In genomic region chr2:74390601-74391000, GRCh38 we compare ENCODE assay signal across 8 cellular contexts. TPM values are rescaled to one million over a fixed set of nuclear protein-coding genes. Genes with fewer than 3 reads are reported as not detected.
DNase-seq lines count a peak whose midpoint lies in the region; ATAC-seq and TF ChIP-seq lines count a peak whose summit lies in the region.

No MANE protein-coding gene starts in this region.

- no peaks in the 10 kb centered on the region for H3K9me3 ChIP-seq in ES-I3 (ENCODE audit: control insufficient read depth, insufficient read depth, low read length)
- H3K9me3 ChIP-seq in NT2/D1 (ENCODE audit: insufficient read depth, low read length): no peaks in the 10 kb centered on the region
- no peaks in the 10 kb centered on the region for H3K9me3 ChIP-seq in esophagus muscularis mucosa
- no peaks in the 10 kb centered on the region for H3K9me3 ChIP-seq in prostate gland

- H3K9ac ChIP-seq in ES-I3 (ENCODE audit: low read depth, low read length): peak overlapping the region; percentile 94; the same call in 1 of the 2 replicates
- no peak overlapping the region for H3K9ac ChIP-seq in NT2/D1 (ENCODE audit: insufficient read length, low read depth)

- intact Hi-C loops in esophagus muscularis mucosa (cut with DNase I): loop anchor here (10.0 kb wide), 2 partner anchors 56 to 136 kb away; no protein-coding TSS in a partner anchor
- intact Hi-C loops in prostate gland (cut with DNase I): no loop called here
- intact Hi-C loops in posterior cingulate gyrus (cut with DNase I): no loop called here

- no peak for TF ChIP-seq EP300 in esophagus muscularis mucosa (IDR thresholded peaks at IDR 0.05)

- 0 out of 2 replicates have a peak, but pooled peaks cover 2% of the 10 kb centered on the region for H3K36me3 ChIP-seq in ES-I3 (ENCODE audit: insufficient read depth, low read length)
- peaks cover 23% of the 10 kb centered on the region for H3K36me3 ChIP-seq in NT2/D1 (ENCODE audit: insufficient read depth, insufficient read length, low read length)
- no peaks in the 10 kb centered on the region for H3K36me3 ChIP-seq in esophagus muscularis mucosa
- H3K36me3 ChIP-seq in prostate gland: no peaks in the 10 kb centered on the region

- no peaks in the 10 kb centered on the region for H3K27me3 ChIP-seq in NT2/D1 (ENCODE audit: insufficient read depth, insufficient read length)
- no peaks in the 10 kb centered on the region for H3K27me3 ChIP-seq in esophagus muscularis mucosa
- no peaks in the 10 kb centered on the region for H3K27me3 ChIP-seq in prostate gland (replicated peaks; ENCODE audit: insufficient read depth)

- ATAC-seq in GM18502 (IDR thresholded peaks at IDR 0.05; ENCODE audit: poor library complexity, unreplicated experiment) (no peak), HG02884 (IDR thresholded peaks at IDR 0.05; ENCODE audit: unreplicated experiment) (no peak)

- TF ChIP-seq CTCF in esophagus muscularis mucosa (IDR thresholded peaks at IDR 0.05): no peak
- no peak for TF ChIP-seq CTCF in prostate gland (IDR thresholded peaks at IDR 0.05)

- DNase-seq in NT2/D1 (ENCODE audit: low read depth, low spot score) (no peak), esophagus muscularis mucosa (ENCODE audit: extremely low spot score) (no peak), prostate gland (ENCODE audit: low spot score) (no peak), NCI-H2171 (lab: John Stamatoyannopoulos, UW) (no peak), posterior cingulate gyrus (no peak)

- peak overlapping the region; percentile 87 for H3K4me3 ChIP-seq in NT2/D1 (ENCODE audit: insufficient read length, low read depth)
- H3K4me3 ChIP-seq in esophagus muscularis mucosa: peak overlapping the region; percentile 70 to 94 (median 84)
- H3K4me3 ChIP-seq in prostate gland: peak overlapping the region; percentile 87 to 90

- TF ChIP-seq POLR2A in esophagus muscularis mucosa (IDR thresholded peaks at IDR 0.05; ENCODE audit: low read depth): no peak
- TF ChIP-seq POLR2A in prostate gland (IDR thresholded peaks at IDR 0.05): no peak

- WGBS in esophagus muscularis mucosa: 64% methylated on average over 5 of the region's 5 CpGs
- WGBS in prostate gland: 37% methylated on average over 5 of the region's 5 CpGs

- H3K27ac ChIP-seq in esophagus muscularis mucosa (replicated peaks in 1 of 4) (peak overlapping the region in 1 of 4 donors; percentile 88), prostate gland (no peak overlapping the region)

- H3K4me1 ChIP-seq in ES-I3 (ENCODE audit: insufficient read depth, low read length) (0 out of 2 replicates have a peak, but pooled peaks cover 7% of the 10 kb centered on the region), NT2/D1 (ENCODE audit: insufficient read depth, insufficient read length) (no peaks in the 10 kb centered on the region), esophagus muscularis mucosa (peaks cover 47 to 57% (median 53%) of the 10 kb centered on the region in 4 donors), prostate gland (replicated peaks) (peaks cover 6% of the 10 kb centered on the region)

RNA-seq across cellular contexts. Expression of gene DCTN1, which starts 10.5 kb away (rescaled TPM):
- total RNA-seq in esophagus muscularis mucosa (100 to 1,000 TPM; 136 to 188 (median 162) TPM), prostate gland (100 to 1,000 TPM in 1 of 2 donors, 10 to 100 TPM in 1; 93.9 to 294 TPM)

RNA-seq across cellular contexts. Expression of gene C2orf81, which starts 30.8 kb away (rescaled TPM):
- total RNA-seq in esophagus muscularis mucosa: 1 to 10 TPM in 3 of 4 donors, under 1 TPM in 1; 0.66 to 4.6 (median 3.2) TPM
- total RNA-seq in prostate gland: 1 to 10 TPM; 6.1 to 6.8 TPM

RNA-seq across cellular contexts. Expression of gene WDR54, which starts 30.9 kb away (rescaled TPM):
- total RNA-seq in esophagus muscularis mucosa (10 to 100 TPM in 2 of 4 donors, 1 to 10 TPM in 2; 7.6 to 14.6 (median 11.9) TPM), prostate gland (10 to 100 TPM; 11.4 to 19.4 TPM)

RNA-seq across cellular contexts. Expression of gene SLC4A5, which starts 47.4 kb away (rescaled TPM):
- total RNA-seq in esophagus muscularis mucosa (1 to 10 TPM in 3 of 4 donors, under 1 TPM in 1; 0.50 to 1.8 (median 1.4) TPM), prostate gland (10 to 100 TPM in 1 of 2 donors, 1 to 10 TPM in 1; 6.2 to 65.9 TPM)

RNA-seq across cellular contexts. Expression of gene RTKN, which starts 51.1 kb away (rescaled TPM):
- total RNA-seq in esophagus muscularis mucosa (10 to 100 TPM in 2 of 4 donors, 1 to 10 TPM in 2; 8.4 to 14.1 (median 11.3) TPM), prostate gland (10 to 100 TPM; 24.5 to 26.0 TPM)
